1 cellular context compared by ENCODE assay signal in genomic region chr5:25554077-25554476, GRCh38.
TF ChIP-seq lines count a peak whose summit lies in the region.

No MANE protein-coding gene starts in this region.

TF ChIP-seq in GM23338, 12 proteins besides CTCF, POLR2A, EP300 and RAD21 (continued from another document):
- TF ChIP-seq, protein P1, sequence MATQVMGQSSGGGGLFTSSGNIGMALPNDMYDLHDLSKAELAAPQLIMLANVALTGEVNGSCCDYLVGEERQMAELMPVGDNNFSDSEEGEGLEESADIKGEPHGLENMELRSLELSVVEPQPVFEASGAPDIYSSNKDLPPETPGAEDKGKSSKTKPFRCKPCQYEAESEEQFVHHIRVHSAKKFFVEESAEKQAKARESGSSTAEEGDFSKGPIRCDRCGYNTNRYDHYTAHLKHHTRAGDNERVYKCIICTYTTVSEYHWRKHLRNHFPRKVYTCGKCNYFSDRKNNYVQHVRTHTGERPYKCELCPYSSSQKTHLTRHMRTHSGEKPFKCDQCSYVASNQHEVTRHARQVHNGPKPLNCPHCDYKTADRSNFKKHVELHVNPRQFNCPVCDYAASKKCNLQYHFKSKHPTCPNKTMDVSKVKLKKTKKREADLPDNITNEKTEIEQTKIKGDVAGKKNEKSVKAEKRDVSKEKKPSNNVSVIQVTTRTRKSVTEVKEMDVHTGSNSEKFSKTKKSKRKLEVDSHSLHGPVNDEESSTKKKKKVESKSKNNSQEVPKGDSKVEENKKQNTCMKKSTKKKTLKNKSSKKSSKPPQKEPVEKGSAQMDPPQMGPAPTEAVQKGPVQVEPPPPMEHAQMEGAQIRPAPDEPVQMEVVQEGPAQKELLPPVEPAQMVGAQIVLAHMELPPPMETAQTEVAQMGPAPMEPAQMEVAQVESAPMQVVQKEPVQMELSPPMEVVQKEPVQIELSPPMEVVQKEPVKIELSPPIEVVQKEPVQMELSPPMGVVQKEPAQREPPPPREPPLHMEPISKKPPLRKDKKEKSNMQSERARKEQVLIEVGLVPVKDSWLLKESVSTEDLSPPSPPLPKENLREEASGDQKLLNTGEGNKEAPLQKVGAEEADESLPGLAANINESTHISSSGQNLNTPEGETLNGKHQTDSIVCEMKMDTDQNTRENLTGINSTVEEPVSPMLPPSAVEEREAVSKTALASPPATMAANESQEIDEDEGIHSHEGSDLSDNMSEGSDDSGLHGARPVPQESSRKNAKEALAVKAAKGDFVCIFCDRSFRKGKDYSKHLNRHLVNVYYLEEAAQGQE (IDR thresholded peaks at IDR 0.05; ENCODE audit: unreplicated experiment) = no peak
- TF ChIP-seq POLR2AphosphoS5 (IDR thresholded peaks at IDR 0.05; ENCODE audit: low read depth) (no peak), STAT1 (IDR thresholded peaks at IDR 0.05; ENCODE audit: unreplicated experiment) (no peak), ZNF331 (CRISPR knock-in tag; IDR thresholded peaks at IDR 0.05; ENCODE audit: low read depth) (no peak), ZNF462 (CRISPR knock-in tag; IDR thresholded peaks at IDR 0.05) (no peak), EZH2 (IDR thresholded peaks at IDR 0.05; ENCODE audit: low read depth, unreplicated experiment) (no peak), CREB1 (CRISPR knock-in tag; IDR thresholded peaks at IDR 0.05; ENCODE audit: low read depth) (no peak)
